Comparison of ENCODE assay signal across 8 cellular contexts in genomic region chr6:28729501-28730402, GRCh38.
DNase-seq lines count a peak whose midpoint lies in the region; ATAC-seq and TF ChIP-seq lines count a peak whose summit lies in the region.

No MANE protein-coding gene starts in this region.

- peaks cover 93% of the 10 kb centered on the region for H3K27me3 ChIP-seq in CD4-positive, alpha-beta T cell (ENCODE audit: control insufficient read depth, insufficient read depth, low read length)
- H3K27me3 ChIP-seq in Karpas-422 (ENCODE audit: low read length) (no peaks in the 10 kb centered on the region), brain microvascular endothelial cell (replicated peaks) (peaks cover 5% of the 10 kb centered on the region)

- in situ Hi-C loops in brain microvascular endothelial cell (cut with HindIII; ENCODE audit: low pct_ligation_motif_present, low sequenced_read_pairs), result no loop called here

- peak overlapping the region; percentile 61; the same call in 1 of the 2 replicates for H3K9ac ChIP-seq in Karpas-422 (ENCODE audit: low read length)

- no peaks in the 10 kb centered on the region for H3K79me2 ChIP-seq in Karpas-422 (ENCODE audit: low read length)

- H3K27ac Mint-ChIP-seq in CD4-positive, alpha-beta T cell, result peak overlapping the region; percentile 82
- peak overlapping the region in 5 of 10 donors; percentile 44 to 92 (median 87) for H3K27ac Mint-ChIP-seq in naive thymus-derived CD8-positive, alpha-beta T cell

- ATAC-seq in CD4-positive, alpha-beta T cell (ENCODE audit: poor library complexity), result no peak
- no peak for ATAC-seq in naive thymus-derived CD8-positive, alpha-beta T cell

- peaks cover 22% of the 10 kb centered on the region for H3K4me1 Mint-ChIP-seq in CD4-positive, alpha-beta T cell (ENCODE audit: low read depth)
- H3K4me1 Mint-ChIP-seq in naive thymus-derived CD8-positive, alpha-beta T cell, result peaks cover 9 to 16% (median 16%) of the 10 kb centered on the region in 4 donors

- H3K4me1 ChIP-seq in Karpas-422 (ENCODE audit: low read length), result peaks cover 13% of the 10 kb centered on the region

- DNase-seq in CD4-positive, alpha-beta T cell, result no peak
- DNase-seq in Karpas-422 (no peak), brain microvascular endothelial cell (no peak), NCI-H526 treated with DMSO at 0.1 percent for 48 hours (lab: John Stamatoyannopoulos, UW) (no peak), T1000 (lab: John Stamatoyannopoulos, UW) (no peak), NCI-H1694 (lab: John Stamatoyannopoulos, UW) (no peak), cerebellar nuclear complex (lab: John Stamatoyannopoulos, UW) (no peak)
- DNase-seq in naive thymus-derived CD8-positive, alpha-beta T cell, result no peak

- peak overlapping the region; percentile 69 for H3K4me3 ChIP-seq in Karpas-422 (ENCODE audit: low read length)
- peak overlapping the region; percentile 69 for H3K4me3 ChIP-seq in brain microvascular endothelial cell (ENCODE audit: low read depth, low read length)

- H3K9me3 Mint-ChIP-seq in CD4-positive, alpha-beta T cell, result peaks cover 16% of the 10 kb centered on the region
- peaks cover 9 to 70% (median 46%) of the 10 kb centered on the region in 9 donors for H3K9me3 Mint-ChIP-seq in naive thymus-derived CD8-positive, alpha-beta T cell

- no peak overlapping the region for H2AFZ ChIP-seq in Karpas-422 (ENCODE audit: low read length)

- H3K27me3 Mint-ChIP-seq in CD4-positive, alpha-beta T cell, result peaks cover 97% of the 10 kb centered on the region
- peaks cover 60 to 96% (median 78%) of the 10 kb centered on the region in 5 donors for H3K27me3 Mint-ChIP-seq in naive thymus-derived CD8-positive, alpha-beta T cell

- POLR2A ChIA-PET in CD4-positive, alpha-beta T cell (lab: Charles Lee), result interaction anchor here (0.7 to 1.5 kb wide), 3 partner anchors 13 to 865 kb away, joined by 3 read pairs; no protein-coding TSS in a partner anchor
- POLR2A ChIA-PET in naive thymus-derived CD8-positive, alpha-beta T cell (lab: Charles Lee), result interaction anchor here (0.6 kb wide), 1 partner anchor 920 kb away, joined by 3 read pairs; no protein-coding TSS in a partner anchor

- intact Hi-C loops in CD4-positive, alpha-beta T cell (cut with DNase I, micrococcal nuclease), result loop anchor here (10.0 kb wide), 2 partner anchors 55 to 1045 kb away; no protein-coding TSS in a partner anchor

- CTCF ChIA-PET in CD4-positive, alpha-beta T cell (lab: Charles Lee), result interaction anchor here (0.7 to 0.9 kb wide), 2 partner anchors 39 to 287 kb away, joined by 3 to 4 read pairs; no protein-coding TSS in a partner anchor

- H3K27ac ChIP-seq in CD4-positive, alpha-beta T cell (ENCODE audit: low read depth, low read length), result no peak overlapping the region
- H3K27ac ChIP-seq in Karpas-422 (ENCODE audit: low read length) (no peak overlapping the region), brain microvascular endothelial cell (no peak overlapping the region)

- H3K36me3 Mint-ChIP-seq in CD4-positive, alpha-beta T cell (ENCODE audit: low read depth), result peaks cover 16% of the 10 kb centered on the region
- H3K36me3 Mint-ChIP-seq in naive thymus-derived CD8-positive, alpha-beta T cell, result peaks cover 7 to 51% (median 14%) of the 10 kb centered on the region in 3 donors

- H3K4me3 Mint-ChIP-seq in CD4-positive, alpha-beta T cell, result peak overlapping the region; percentile 89
- peak overlapping the region; percentile 68 to 90 (median 85) for H3K4me3 Mint-ChIP-seq in naive thymus-derived CD8-positive, alpha-beta T cell

- H4K20me1 ChIP-seq in Karpas-422 (ENCODE audit: insufficient read depth, low read depth, low read length), result no peaks in the 10 kb centered on the region

- H3K9me3 ChIP-seq in CD4-positive, alpha-beta T cell (ENCODE audit: control insufficient read depth, low read length), result peaks cover 43% of the 10 kb centered on the region
- H3K9me3 ChIP-seq in Karpas-422 (ENCODE audit: low read length), result no peaks in the 10 kb centered on the region

- TF ChIP-seq CTCF in CD4-positive, alpha-beta T cell (IDR thresholded peaks at IDR 0.05), result no peak
- TF ChIP-seq CTCF in brain microvascular endothelial cell (IDR thresholded peaks at IDR 0.05; ENCODE audit: low read depth, low read length, missing control alignments), result no peak

- no peaks in the 10 kb centered on the region for H3K36me3 ChIP-seq in Karpas-422 (ENCODE audit: insufficient read depth, low read length)
- no peaks in the 10 kb centered on the region for H3K36me3 ChIP-seq in brain microvascular endothelial cell (replicated peaks)

- peak overlapping the region; percentile 80 for H3K4me2 ChIP-seq in Karpas-422 (ENCODE audit: low read depth, low read length, poor library complexity, severe bottlenecking)

- no peaks in the 10 kb centered on the region for H3K9me2 ChIP-seq in Karpas-422 (replicated peaks; ENCODE audit: insufficient read depth, low read length)
